In genomic region chr12:5204271-5204670, GRCh38 we compare ENCODE assay signal across 19 cellular contexts.
DNase-seq lines count a peak whose midpoint lies in the region; ATAC-seq and TF ChIP-seq lines count a peak whose summit lies in the region.
"Had no signal": no experiment of that assay in that cellular context is flagged by ENCODE, and none has a peak within 500 bp of the region (broad histone marks: within the 10 kb centered on the region; RNA-seq: fewer than 3 reads in every experiment).

No MANE protein-coding gene starts in this region.

- no peaks in the 10 kb centered on the region for H3K36me3 ChIP-seq in BLaER1 treated with 17β-estradiol and CSF1 and Interleukin-3, amounts not matched to agents 10 nM and 100 nM
- H3K36me3 ChIP-seq in MM.1S (replicated peaks; ENCODE audit: insufficient read depth, low read length) (no peaks in the 10 kb centered on the region), left ventricle myocardium inferior (no peaks in the 10 kb centered on the region), ovary (no peaks in the 10 kb centered on the region)
- H3K36me3 ChIP-seq: breast epithelium, colonic mucosa, left lung, MG63 had no signal

- no peaks in the 10 kb centered on the region for H3K9me3 ChIP-seq in BLaER1 treated with 17β-estradiol and CSF1 and Interleukin-3, amounts not matched to agents 10 nM and 100 nM (replicated peaks in 1 of 11)
- H3K9me3 ChIP-seq in MM.1S (replicated peaks; ENCODE audit: insufficient read depth, low read length), result no peaks in the 10 kb centered on the region
- H3K9me3 ChIP-seq in left ventricle myocardium inferior (replicated peaks), result no peaks in the 10 kb centered on the region
- no peaks in the 10 kb centered on the region for H3K9me3 ChIP-seq in ovary
- H3K9me3 ChIP-seq: breast epithelium, Caco-2, colonic mucosa, left lung, MG63 had no signal

- H3K4me2 ChIP-seq in BLaER1 treated with 17β-estradiol and CSF1 and Interleukin-3, amounts not matched to agents 10 nM and 100 nM, result peak overlapping the region in 6 of 11 experiments; percentile 13 to 46 (median 38); a peak in 12 of 22 replicates
- H3K4me2 ChIP-seq in MM.1S (ENCODE audit: low read depth, low read length), result no peak overlapping the region

- TF ChIP-seq EP300 in ovary (IDR thresholded peaks at IDR 0.05), result no peak

- no peaks in the 10 kb centered on the region for H3F3A ChIP-seq in MM.1S (ENCODE audit: insufficient read depth, low read length)

- no peak overlapping the region for H3K4me3 ChIP-seq in BLaER1 treated with 17β-estradiol and CSF1 and Interleukin-3, amounts not matched to agents 10 nM and 100 nM
- H3K4me3 ChIP-seq in MM.1S (ENCODE audit: low read length) (no peak overlapping the region), left ventricle myocardium inferior (no peak overlapping the region), ovary (no peak overlapping the region)
- H3K4me3 ChIP-seq: breast epithelium, colonic mucosa, left lung, MG63, SK-N-MC had no signal

- no peak overlapping the region for H3K27ac ChIP-seq in BLaER1 treated with 17β-estradiol and CSF1 and Interleukin-3, amounts not matched to agents 10 nM and 100 nM
- H3K27ac ChIP-seq in MM.1S (ENCODE audit: low read length) (no peak overlapping the region), left ventricle myocardium inferior (replicated peaks) (no peak overlapping the region), ovary (no peak overlapping the region)
- H3K27ac ChIP-seq: breast epithelium, colonic mucosa, left lung, SK-N-MC had no signal

- H4K20me1 ChIP-seq in BLaER1 treated with 17β-estradiol and CSF1 and Interleukin-3, amounts not matched to agents 10 nM and 100 nM, result no peaks in the 10 kb centered on the region; a peak in 1 of 22 replicates
- no peaks in the 10 kb centered on the region for H4K20me1 ChIP-seq in MM.1S (ENCODE audit: insufficient read depth, low read length)

- TF ChIP-seq CTCF in MM.1S (IDR thresholded peaks at IDR 0.05; ENCODE audit: low read length) (no peak), left ventricle myocardium inferior (IDR thresholded peaks at IDR 0.05; ENCODE audit: borderline replicate concordance) (no peak), ovary (IDR thresholded peaks at IDR 0.05) (no peak)

- peaks cover 0 to 19% (median 0%) of the 10 kb centered on the region in 11 experiments; a peak in 3 of 22 replicates for H3K27me3 ChIP-seq in BLaER1 treated with 17β-estradiol and CSF1 and Interleukin-3, amounts not matched to agents 10 nM and 100 nM
- H3K27me3 ChIP-seq in MM.1S (replicated peaks; ENCODE audit: insufficient read depth, low read length) (no peaks in the 10 kb centered on the region), left ventricle myocardium inferior (ENCODE audit: low read depth) (peaks cover 16% of the 10 kb centered on the region), ovary (no peaks in the 10 kb centered on the region)
- H3K27me3 ChIP-seq: colonic mucosa, MG63 had no signal

- H3K79me2 ChIP-seq in MM.1S (ENCODE audit: low read length), result no peaks in the 10 kb centered on the region

- H2AFZ ChIP-seq in MM.1S (ENCODE audit: low read length), result no peak overlapping the region

- no peak overlapping the region for H3K9ac ChIP-seq in BLaER1 treated with 17β-estradiol and CSF1 and Interleukin-3, amounts not matched to agents 10 nM and 100 nM
- no peak overlapping the region for H3K9ac ChIP-seq in MM.1S (ENCODE audit: low read length)

- 55 to 67% (median 58%) methylated on average over 4 of the region's 4 CpGs for WGBS in ovary, 3 donors

- ATAC-seq in GM18502 (IDR thresholded peaks at IDR 0.05; ENCODE audit: poor library complexity, unreplicated experiment), result no peak
- ATAC-seq: left lung had no signal

- intact Hi-C loops in left ventricle myocardium inferior (cut with micrococcal nuclease) (loop anchor here (10.0 kb wide), 1 partner anchor 221 kb away; no protein-coding TSS in a partner anchor), ovary (cut with DNase I) (no loop called here)

- no peak for TF ChIP-seq POLR2A in ovary (IDR thresholded peaks at IDR 0.05)

- peaks cover 0 to 32% (median 15%) of the 10 kb centered on the region in 10 experiments; a peak in 13 of 20 replicates for H3K4me1 ChIP-seq in BLaER1 treated with 17β-estradiol and CSF1 and Interleukin-3, amounts not matched to agents 10 nM and 100 nM
- H3K4me1 ChIP-seq in MM.1S (ENCODE audit: low read length) (no peaks in the 10 kb centered on the region), left ventricle myocardium inferior (peaks cover 6% of the 10 kb centered on the region), ovary (ENCODE audit: insufficient read depth) (no peaks in the 10 kb centered on the region)
- H3K4me1 ChIP-seq: breast epithelium, colonic mucosa, left lung had no signal

- DNase-seq in MM.1S (peak; percentile 18), NCI-H82 treated with DMSO at 0.1 percent for 48 hours (lab: John Stamatoyannopoulos, UW; ENCODE audit: unreplicated experiment) (peak; percentile 53), iPS DF 19.7 (ENCODE audit: low read depth, low spot score) (peak; percentile 71), left ventricle myocardium inferior (no peak), NOMO-1 treated with dmso at 0.1 percent for 144 hours (lab: John Stamatoyannopoulos, UW; ENCODE audit: unreplicated experiment) (no peak), ovary (no peak)
- DNase-seq: activated B cell treated with CpG ODN at 0.5 μM for 24 hours; activated CD4-positive, alpha-beta memory T cell treated with anti-CD3 and anti-CD28 coated beads, Interleukin-2, amount 10 ng/mL, durations not matched to agents 7 days and 5 days; activated effector memory CD4-positive, alpha-beta T cell treated with Interleukin-2 at 50 U/mL for 16 hours; Caco-2; colonic mucosa; left lung; MG63; NCI-H1417 treated with DMSO at 0.1 percent for 48 hours; NCI-H2227 treated with DMSO at 0.1 percent for 48 hours had no signal

- H3K9me2 ChIP-seq in MM.1S (replicated peaks; ENCODE audit: insufficient read depth, low read length), result no peaks in the 10 kb centered on the region

Comparison
In these comparisons a context has a peak if more than half of its experiments do, and no peak if none do; other contexts are left out.
1. DNase-seq: peak in MM.1S (single experiment), NCI-H82 treated with DMSO at 0.1 percent for 48 hours (single experiment) and iPS DF 19.7 (single experiment); none in left ventricle myocardium inferior (single experiment), NOMO-1 treated with dmso at 0.1 percent for 144 hours (single experiment) and ovary (0 of 5).